11 cellular contexts compared by ENCODE assay signal in the genomic region with DNA sequence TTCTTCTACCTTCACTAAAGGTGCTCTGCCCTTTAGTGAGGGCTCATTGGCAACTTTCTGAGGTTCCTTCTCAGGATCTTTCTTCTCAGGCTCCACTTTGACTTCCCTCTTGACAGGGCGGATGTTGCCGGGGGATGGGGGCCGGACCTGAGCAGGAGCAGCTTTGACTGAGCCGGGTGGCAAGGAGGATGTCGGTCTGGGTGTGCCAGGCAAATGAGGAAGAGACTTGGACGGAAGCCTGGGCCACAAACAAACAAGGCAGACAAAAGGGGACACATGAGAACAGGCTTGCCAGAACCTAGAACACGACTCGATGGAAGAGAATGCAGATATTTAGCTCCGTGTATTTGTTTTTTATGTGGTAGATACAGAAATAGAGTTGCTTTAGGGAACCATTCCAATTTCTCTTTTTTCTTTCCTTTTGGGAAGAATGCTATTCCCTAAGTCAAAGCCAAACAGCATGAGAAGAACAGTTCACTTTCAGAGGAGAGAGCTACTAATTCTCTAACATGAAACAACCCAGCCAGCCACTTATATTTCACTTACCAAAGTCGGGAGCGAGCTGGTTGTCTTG.
DNase-seq lines count a peak whose midpoint lies in the region; ATAC-seq and TF ChIP-seq lines count a peak whose summit lies in the region.
"Had no signal": no experiment of that assay in that cellular context is flagged by ENCODE, and none has a peak within 500 bp of the region (broad histone marks: within the 10 kb centered on the region; RNA-seq: fewer than 3 reads in every experiment).

No MANE protein-coding gene starts in this region.

- H2AFZ ChIP-seq in GM23248, result no peak overlapping the region

- H3K4me1 ChIP-seq in lung (ENCODE audit: control insufficient read depth in 2 of 2, insufficient read depth in 2 of 2, low read length in 2 of 2) (no peaks in the 10 kb centered on the region), GM23248 (ENCODE audit: insufficient read depth) (no peaks in the 10 kb centered on the region)
- H3K4me1 ChIP-seq: thyroid gland had no signal

- H3K9me2 ChIP-seq in GM23248 (ENCODE audit: insufficient read depth), result no peaks in the 10 kb centered on the region

- H3K9me3 Mint-ChIP-seq in IgD-negative memory B cell, result no peaks in the 10 kb centered on the region
- no peaks in the 10 kb centered on the region for H3K9me3 Mint-ChIP-seq in activated naive CD4-positive, alpha-beta T cell treated with anti-CD3 and anti-CD28 coated beads, Interleukin-2, amount 50 U/mL, for 24 hours
- H3K9me3 Mint-ChIP-seq: neural crest cell had no signal

- peaks cover 7% of the 10 kb centered on the region for H3K36me3 Mint-ChIP-seq in IgD-negative memory B cell
- H3K36me3 Mint-ChIP-seq in activated naive CD4-positive, alpha-beta T cell treated with anti-CD3 and anti-CD28 coated beads, Interleukin-2, amount 50 U/mL, for 24 hours, result no peaks in the 10 kb centered on the region

- in situ Hi-C loops in GM23248 (cut with MboI), result no loop called here

- 29 to 44% methylated on average over 11 of the region's 11 CpGs for WGBS in lung, 2 donors
- 57 to 59% methylated on average over 11 of the region's 11 CpGs for WGBS in GM23248 (ENCODE audit: low coverage in 1 of 2, low lambda C conversion rate in 2 of 2, missing lambda C conversion rate in 2 of 2), 2 experiments

- H3K36me3 ChIP-seq in lung (ENCODE audit: control insufficient read depth in 2 of 2, insufficient read depth in 2 of 2, low read length in 2 of 2) (peaks cover 0 to 3% of the 10 kb centered on the region in 2 donors), GM23248 (ENCODE audit: low read depth) (no peaks in the 10 kb centered on the region)

- no peak overlapping the region for H3K27ac ChIP-seq in lung (ENCODE audit: low read depth in 1 of 2, low read length in 1 of 2)
- no peak overlapping the region for H3K27ac ChIP-seq in GM23248
- H3K27ac ChIP-seq: thyroid gland had no signal

- H4K20me1 ChIP-seq in GM23248 (ENCODE audit: insufficient read depth), result no peaks in the 10 kb centered on the region

- no peaks in the 10 kb centered on the region for H3K79me2 ChIP-seq in GM23248 (ENCODE audit: insufficient read depth)

- DNase-seq in Ammon's horn (ENCODE audit: low spot score) (peak; percentile 87), lung (ENCODE audit: low spot score) (peak; percentile 51), GM23248 (no peak), glomerular visceral epithelial cell (ENCODE audit: extremely low spot score) (no peak), kidney glomerular epithelial cell (lab: John Stamatoyannopoulos, UW) (no peak)
- DNase-seq: DND-41 had no signal

- peak overlapping the region in 2 of 3 donors; percentile 90 to 91 for H3K27ac Mint-ChIP-seq in IgD-negative memory B cell
- H3K27ac Mint-ChIP-seq in activated naive CD4-positive, alpha-beta T cell treated with anti-CD3 and anti-CD28 coated beads, Interleukin-2, amount 50 U/mL, for 24 hours, result peak overlapping the region; percentile 64

- H3F3A ChIP-seq in GM23248 (ENCODE audit: insufficient read depth), result no peaks in the 10 kb centered on the region

- H3K9me3 ChIP-seq in lung (ENCODE audit: control insufficient read depth in 2 of 2, insufficient read depth in 1 of 2, low read length in 1 of 2) (no peaks in the 10 kb centered on the region), GM23248 (ENCODE audit: low read depth) (no peaks in the 10 kb centered on the region)
- H3K9me3 ChIP-seq: thyroid gland had no signal

- no peak overlapping the region for H3K4me2 ChIP-seq in GM23248 (ENCODE audit: unreplicated experiment)

- H3K4me3 ChIP-seq in lung (no peak overlapping the region), GM23248 (no peak overlapping the region)
- H3K4me3 ChIP-seq: thyroid gland had no signal

- no peak for TF ChIP-seq CTCF in lung (IDR thresholded peaks at IDR 0.05; ENCODE audit: control extremely low read depth, extremely low read depth)

- H3K27me3 ChIP-seq in lung (ENCODE audit: control insufficient read depth, insufficient read depth) (no peaks in the 10 kb centered on the region), GM23248 (replicated peaks; ENCODE audit: insufficient read depth) (no peaks in the 10 kb centered on the region)
- H3K27me3 ChIP-seq: thyroid gland had no signal

- H3K4me3 Mint-ChIP-seq in IgD-negative memory B cell, result peak overlapping the region in 3 of 4 donors; percentile 77 to 89 (median 88)
- peak overlapping the region; percentile 15 for H3K4me3 Mint-ChIP-seq in activated naive CD4-positive, alpha-beta T cell treated with anti-CD3 and anti-CD28 coated beads, Interleukin-2, amount 50 U/mL, for 24 hours
- H3K4me3 Mint-ChIP-seq: neural crest cell had no signal

- peaks cover 10 to 21% (median 13%) of the 10 kb centered on the region in 3 donors for H3K4me1 Mint-ChIP-seq in IgD-negative memory B cell
- peaks cover 9% of the 10 kb centered on the region for H3K4me1 Mint-ChIP-seq in activated naive CD4-positive, alpha-beta T cell treated with anti-CD3 and anti-CD28 coated beads, Interleukin-2, amount 50 U/mL, for 24 hours
- H3K4me1 Mint-ChIP-seq: neural crest cell had no signal

- H3K9ac ChIP-seq in GM23248, result no peak overlapping the region

- peak; percentile 47 for ATAC-seq in lung (ENCODE audit: insufficient read depth, low FRiP score)
- no peak for ATAC-seq in HG02763 (IDR thresholded peaks at IDR 0.05; ENCODE audit: unreplicated experiment)

- H3K27me3 Mint-ChIP-seq in IgD-negative memory B cell, result peaks cover 11% of the 10 kb centered on the region
- peaks cover 2% of the 10 kb centered on the region for H3K27me3 Mint-ChIP-seq in activated naive CD4-positive, alpha-beta T cell treated with anti-CD3 and anti-CD28 coated beads, Interleukin-2, amount 50 U/mL, for 24 hours

Comparison
In these comparisons a context has a peak if more than half of its experiments do, and no peak if none do; other contexts are left out.
1. DNase-seq: peak in Ammon's horn (single experiment) and lung (single experiment); none in GM23248 (single experiment), glomerular visceral epithelial cell (single experiment) and kidney glomerular epithelial cell (single experiment).